8 cellular contexts compared by ENCODE assay signal in genomic region chr20:23235173-23236027, GRCh38.
A peak's percentile ranks its signal among the peaks of the same experiment; 100 is the strongest.
DNase-seq lines count a peak whose midpoint lies in the region; ATAC-seq and TF ChIP-seq lines count a peak whose summit lies in the region.

No MANE protein-coding gene starts in this region.

- TF ChIP-seq CTCF in OCI-LY7 (conservative IDR thresholded peaks at IDR 0.05; ENCODE audit: low read length) (peak; percentile 85), brain microvascular endothelial cell (IDR thresholded peaks at IDR 0.05; ENCODE audit: low read depth, low read length, missing control alignments) (peak; percentile 89)

- no peaks in the 10 kb centered on the region for H3K4me1 Mint-ChIP-seq in stimulated activated naive B cell treated with anti-CD40 and anti-IgM and Interleukin-4, amounts not matched to agents 10 μg/mL and 1 μg/mL and 100 μg/mL, for 72 hours

- H3K79me2 ChIP-seq in OCI-LY7 (ENCODE audit: insufficient read depth, low read depth, low read length), result no peaks in the 10 kb centered on the region

- no peaks in the 10 kb centered on the region for H4K20me1 ChIP-seq in OCI-LY7 (ENCODE audit: insufficient read depth, low read length)

- H3K36me3 ChIP-seq in OCI-LY7 (ENCODE audit: insufficient read depth, low read length) (no peaks in the 10 kb centered on the region), brain microvascular endothelial cell (replicated peaks) (no peaks in the 10 kb centered on the region)

- intact Hi-C loops in OCI-LY7 (cut with micrococcal nuclease; ENCODE audit: unreplicated experiment), result loop anchor here (5.0 kb wide), 1 partner anchor 543 kb away; no protein-coding TSS in a partner anchor

- no TSS peak for BruUV-seq in OCI-LY7 (replicated peaks; lab: Mats Ljungman, UMichigan)

- no peak overlapping the region for H3K27ac Mint-ChIP-seq in stimulated activated naive B cell treated with anti-CD40 and anti-IgM and Interleukin-4, amounts not matched to agents 10 μg/mL and 1 μg/mL and 100 μg/mL, for 72 hours

- H3K9me3 ChIP-seq in OCI-LY7 (ENCODE audit: low read length), result no peaks in the 10 kb centered on the region

- H3K27ac ChIP-seq in OCI-LY7 (ENCODE audit: low read depth, low read length, poor library complexity, severe bottlenecking), result no peak overlapping the region
- no peak overlapping the region for H3K27ac ChIP-seq in brain microvascular endothelial cell

- H3K4me3 ChIP-seq in OCI-LY7 (ENCODE audit: low read depth, low read length, poor library complexity, severe bottlenecking) (no peak overlapping the region), brain microvascular endothelial cell (ENCODE audit: low read depth, low read length) (no peak overlapping the region)

- POLR2A ChIA-PET in OCI-LY7 (lab: Charles Lee), result no interaction called here

- H3K27me3 ChIP-seq in brain microvascular endothelial cell (replicated peaks), result no peaks in the 10 kb centered on the region

- H3K4me3 Mint-ChIP-seq in stimulated activated naive B cell treated with anti-CD40 and anti-IgM and Interleukin-4, amounts not matched to agents 10 μg/mL and 1 μg/mL and 100 μg/mL, for 72 hours, result no peak overlapping the region

- H3K4me1 ChIP-seq in OCI-LY7 (ENCODE audit: insufficient read depth, low read length, poor library complexity, severe bottlenecking), result no peaks in the 10 kb centered on the region

- H3K4me2 ChIP-seq in OCI-LY7 (ENCODE audit: low read length), result no peak overlapping the region

- in situ Hi-C loops in brain microvascular endothelial cell (cut with HindIII; ENCODE audit: low pct_ligation_motif_present, low sequenced_read_pairs), result no loop called here

- H3K36me3 Mint-ChIP-seq in stimulated activated naive B cell treated with anti-CD40 and anti-IgM and Interleukin-4, amounts not matched to agents 10 μg/mL and 1 μg/mL and 100 μg/mL, for 72 hours, result no peaks in the 10 kb centered on the region

- H3K9me2 ChIP-seq in OCI-LY7 (ENCODE audit: insufficient read depth, low read length), result no peaks in the 10 kb centered on the region

- H3K27me3 Mint-ChIP-seq in stimulated activated naive B cell treated with anti-CD40 and anti-IgM and Interleukin-4, amounts not matched to agents 10 μg/mL and 1 μg/mL and 100 μg/mL, for 72 hours, result peaks cover 15 to 40% of the 10 kb centered on the region in 2 donors

- no peak overlapping the region for H2AFZ ChIP-seq in OCI-LY7 (ENCODE audit: low read length)

- ATAC-seq in HG03103 (IDR thresholded peaks at IDR 0.05; ENCODE audit: low read depth, unreplicated experiment), result peak; percentile 74
- ATAC-seq in stimulated activated naive B cell treated with anti-CD40 and anti-IgM and Interleukin-4, amounts not matched to agents 10 μg/mL and 1 μg/mL and 100 μg/mL, for 72 hours (replicated peaks), result peak; percentile 82 to 84
- ATAC-seq in GM19324 (IDR thresholded peaks at IDR 0.05; ENCODE audit: low FRiP score, unreplicated experiment), result no peak

- peak; percentile 3 to 30 for DNase-seq in NCI-H524 (lab: John Stamatoyannopoulos, UW)
- DNase-seq in NCI-H524 treated with DMSO at 0.1 percent for 48 hours (lab: John Stamatoyannopoulos, UW), result no peak
- peak; percentile 46 for DNase-seq in OCI-LY7 (ENCODE audit: low spot score)
- no peak for DNase-seq in brain microvascular endothelial cell
- peak; percentile 79 for DNase-seq in islet precursor cell
- DNase-seq in stimulated activated naive B cell treated with anti-CD40 and anti-IgM and Interleukin-4, amounts not matched to agents 10 μg/mL and 1 μg/mL and 100 μg/mL, for 72 hours, result no peak

- CTCF ChIA-PET in OCI-LY7 (lab: Charles Lee; ENCODE audit: unreplicated experiment), result no interaction called here

- H3K9me3 Mint-ChIP-seq in stimulated activated naive B cell treated with anti-CD40 and anti-IgM and Interleukin-4, amounts not matched to agents 10 μg/mL and 1 μg/mL and 100 μg/mL, for 72 hours, result peaks cover 20 to 26% of the 10 kb centered on the region in 2 donors

Comparison
In these comparisons a context has a peak if more than half of its experiments do, and no peak if none do; other contexts are left out.
1. DNase-seq: peak in NCI-H524 (2 of 2), OCI-LY7 (single experiment) and islet precursor cell (single experiment); none in NCI-H524 treated with DMSO at 0.1 percent for 48 hours (single experiment), brain microvascular endothelial cell (single experiment) and stimulated activated naive B cell treated with anti-CD40 and anti-IgM and Interleukin-4, amounts not matched to agents 10 μg/mL and 1 μg/mL and 100 μg/mL, for 72 hours (single experiment).